19 cellular contexts compared by ENCODE assay signal in the genomic region with DNA sequence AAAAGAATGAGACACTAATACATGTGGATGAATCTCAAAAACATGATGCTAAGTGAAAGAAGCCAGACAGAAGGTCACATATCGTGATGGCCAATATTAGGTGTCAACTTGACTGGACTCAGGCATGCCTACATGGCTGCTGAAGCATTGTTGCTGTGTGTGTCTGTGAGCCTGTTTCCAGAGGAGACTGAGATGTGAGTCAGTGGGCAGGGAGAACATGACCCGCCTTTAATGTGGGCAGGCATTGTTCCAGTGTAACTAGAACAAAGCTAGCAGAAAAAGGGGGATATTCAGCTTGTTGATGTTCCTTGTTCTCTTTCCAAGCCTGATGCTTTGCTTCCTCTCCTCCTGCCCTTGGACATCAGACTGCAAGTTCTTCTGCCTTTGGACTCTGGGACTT. TPM values are rescaled to one million over a fixed set of nuclear protein-coding genes. Genes with fewer than 3 reads are reported as not detected.
DNase-seq lines count a peak whose midpoint lies in the region; ATAC-seq, FAIRE-seq and TF ChIP-seq lines count a peak whose summit lies in the region.
"Had no signal": no experiment of that assay in that cellular context is flagged by ENCODE, and none has a peak within 500 bp of the region (broad histone marks: within the 10 kb centered on the region; RNA-seq: fewer than 3 reads in every experiment).

No MANE protein-coding gene starts in this region.

- FAIRE-seq in HTR-8/SVneo (lab: Jason Lieb, UNC) = peak; percentile 98
- FAIRE-seq: GM12892 had no signal

- H3K36me3 ChIP-seq in skeletal muscle satellite cell (ENCODE audit: insufficient read depth, low read length) = peaks cover 12% of the 10 kb centered on the region

- DNase-seq in HTR-8/SVneo (ENCODE audit: insufficient read length, low spot score) (no peak), astrocyte of the cerebellum (ENCODE audit: low read depth) (peak; percentile 89), fibroblast of the conjunctiva (ENCODE audit: low read depth) (peak; percentile 43), COR-L47 (lab: John Stamatoyannopoulos, UW) (no peak), type B pancreatic cell (ENCODE audit: extremely low spot score, unreplicated experiment) (no peak), NCI-H345 (lab: John Stamatoyannopoulos, UW) (no peak)
- DNase-seq: activated CD4-positive, alpha-beta T cell treated with anti-CD3 and anti-CD28 coated beads for 1 hour; activated CD8-positive, alpha-beta memory T cell treated with anti-CD3 and anti-CD28 coated beads, Interleukin-2, amount 50 U/mL, for 4 hours; activated naive CD4-positive, alpha-beta T cell treated with anti-CD3 and anti-CD28 coated beads, Interleukin-2, amount 10 ng/mL, durations not matched to agents 7 days and 5 days; hippocampal formation; naive B cell; NCI-H1930; NCI-H774; stimulated activated CD4-positive, alpha-beta T cell treated with anti-CD3 and anti-CD28 coated beads, Interleukin-15, amount 100 ng/mL, for 24 hours had no signal

- H3K9ac ChIP-seq in skeletal muscle satellite cell (ENCODE audit: low read depth, low read length) = no peak overlapping the region

- no peaks in the 10 kb centered on the region for H3K9me3 ChIP-seq in skeletal muscle satellite cell (replicated peaks; ENCODE audit: low read length)

- H3K4me1 Mint-ChIP-seq in type B pancreatic cell (ENCODE audit: unreplicated experiment) = peaks cover 6% of the 10 kb centered on the region

- H3K4me3 ChIP-seq in astrocyte of the cerebellum (ENCODE audit: low read depth, low read length) (no peak overlapping the region), skeletal muscle satellite cell (ENCODE audit: low read length) (no peak overlapping the region)

- in situ Hi-C loops in astrocyte of the cerebellum (cut with HindIII; ENCODE audit: low sequenced_read_pairs) = no loop called here

- H3K4me2 ChIP-seq in skeletal muscle satellite cell (ENCODE audit: low read length) = peak overlapping the region; percentile 21

- no peaks in the 10 kb centered on the region for H3K27me3 Mint-ChIP-seq in type B pancreatic cell
- H3K27me3 Mint-ChIP-seq: activated naive CD4-positive, alpha-beta T cell treated with anti-CD3 and anti-CD28 coated beads, Interleukin-2, amount 10 ng/mL, durations not matched to agents 7 days and 5 days; naive B cell; progenitor cell of endocrine pancreas had no signal

- peaks cover 17% of the 10 kb centered on the region for H3K4me1 ChIP-seq in skeletal muscle satellite cell (ENCODE audit: control insufficient read depth, insufficient read depth, low read length)

- H3K27me3 ChIP-seq in skeletal muscle satellite cell (ENCODE audit: control insufficient read depth, insufficient read depth, low read length) = no peaks in the 10 kb centered on the region

- no peak for ATAC-seq in esophagus mucosa
- ATAC-seq: left lobe of liver had no signal

- no peaks in the 10 kb centered on the region for H3K9me3 Mint-ChIP-seq in type B pancreatic cell
- H3K9me3 Mint-ChIP-seq: activated naive CD4-positive, alpha-beta T cell treated with anti-CD3 and anti-CD28 coated beads, Interleukin-2, amount 10 ng/mL, durations not matched to agents 7 days and 5 days; naive B cell had no signal

- TF ChIP-seq CTCF in astrocyte of the cerebellum (IDR thresholded peaks at IDR 0.05; ENCODE audit: low read depth, low read length, missing control alignments) = no peak
- no peak for TF ChIP-seq CTCF in type B pancreatic cell (conservative IDR thresholded peaks at IDR 0.05)

- H3K27ac Mint-ChIP-seq in type B pancreatic cell = no peak overlapping the region
- H3K27ac Mint-ChIP-seq: activated naive CD4-positive, alpha-beta T cell treated with anti-CD3 and anti-CD28 coated beads, Interleukin-2, amount 10 ng/mL, durations not matched to agents 7 days and 5 days; progenitor cell of endocrine pancreas had no signal

- no peak overlapping the region for H3K4me3 Mint-ChIP-seq in type B pancreatic cell
- H3K4me3 Mint-ChIP-seq: activated naive CD4-positive, alpha-beta T cell treated with anti-CD3 and anti-CD28 coated beads, Interleukin-2, amount 10 ng/mL, durations not matched to agents 7 days and 5 days; naive B cell had no signal

- peaks cover 25% of the 10 kb centered on the region for H3K36me3 Mint-ChIP-seq in type B pancreatic cell

RNA-seq across cellular contexts. Expression of a gene that starts 47.6 kb away (rescaled TPM):
- total RNA-seq in skeletal muscle satellite cell (2012; rRNA removed) = 16.7 and 20.5 TPM in 2 replicates
- total RNA-seq in type B pancreatic cell (ENCODE audit: low replicate concordance) (46.1 and 54.9 TPM in 2 replicates), esophagus mucosa (28.1 TPM)

Comparison
In these comparisons a context has a peak if more than half of its experiments do, and no peak if none do; other contexts are left out.
1. DNase-seq: peak in astrocyte of the cerebellum (single experiment) and fibroblast of the conjunctiva (single experiment); none in HTR-8/SVneo (single experiment), COR-L47 (single experiment), type B pancreatic cell (single experiment) and NCI-H345 (single experiment).